In genomic region chr4:6019316-6020263, GRCh38 we compare ENCODE assay signal across 8 cellular contexts. TPM values are rescaled to one million over a fixed set of nuclear protein-coding genes. Genes with fewer than 3 reads are reported as not detected.
DNase-seq lines count a peak whose midpoint lies in the region; FAIRE-seq and TF ChIP-seq lines count a peak whose summit lies in the region.

No MANE protein-coding gene starts in this region.

- no peak overlapping the region for H3K4me2 ChIP-seq in PC-9

- DNase-seq in activated CD4-positive, alpha-beta T cell treated with anti-CD3 and anti-CD28 coated beads for 48 hours, result peak; percentile 40
- DNase-seq in activated CD4-positive, alpha-beta T cell treated with anti-CD3 and anti-CD28 coated beads for 1 hour, result no peak
- peak; percentile 72 for DNase-seq in H54 (ENCODE audit: insufficient read length, low spot score)
- DNase-seq in PC-9, result peak in 1 of 2 experiments; percentile 41
- DNase-seq in dermis blood vessel endothelial cell, result peak; percentile 71
- peak; percentile 42 for DNase-seq in myocyte (ENCODE audit: low read depth)
- no peak for DNase-seq in kidney glomerular epithelial cell (lab: John Stamatoyannopoulos, UW)
- DNase-seq in mesenteric fat pad (ENCODE audit: low spot score), result no peak

- H4K20me1 ChIP-seq in PC-9 (ENCODE audit: insufficient read depth), result no peaks in the 10 kb centered on the region

- no peak for TF ChIP-seq POLR2A in H54 (IDR thresholded peaks at IDR 0.05; ENCODE audit: low read depth, low read length)

- no peaks in the 10 kb centered on the region for H3K4me1 ChIP-seq in PC-9 (replicated peaks; ENCODE audit: insufficient read depth)

- no peak overlapping the region for H2AFZ ChIP-seq in PC-9

- no peaks in the 10 kb centered on the region for H3K36me3 ChIP-seq in PC-9 (ENCODE audit: low read depth)

- H3F3A ChIP-seq in PC-9 (ENCODE audit: insufficient read depth, low read depth), result no peaks in the 10 kb centered on the region

- H3K4me3 ChIP-seq in PC-9, result no peak overlapping the region

- no peaks in the 10 kb centered on the region for H3K79me2 ChIP-seq in PC-9 (ENCODE audit: low read depth)

- no peak overlapping the region for H3K27ac ChIP-seq in PC-9

- peak; percentile 81 for TF ChIP-seq CTCF in PC-9 (conservative IDR thresholded peaks at IDR 0.05)

- H3K27me3 ChIP-seq in PC-9 (ENCODE audit: insufficient read depth, low read depth), result peaks cover 77% of the 10 kb centered on the region

- CTCF ChIA-PET in PC-9 (lab: Charles Lee), result no interaction called here

- POLR2A ChIA-PET in PC-9 (lab: Charles Lee; ENCODE audit: unreplicated experiment), result no interaction called here

- no peak for FAIRE-seq in H54 (lab: Jason Lieb, UNC)

- H3K9me2 ChIP-seq in PC-9 (ENCODE audit: insufficient read depth), result no peaks in the 10 kb centered on the region

- no TSS peak for BruUV-seq in PC-9 (replicated peaks; lab: Mats Ljungman, UMichigan)

- intact Hi-C loops in PC-9 (cut with micrococcal nuclease; ENCODE audit: unreplicated experiment), result no loop called here

- no peaks in the 10 kb centered on the region for H3K9me3 ChIP-seq in PC-9 (ENCODE audit: insufficient read depth, low read depth)

RNA-seq across cellular contexts. Expression of gene C4orf50, which starts 1.4 kb away (rescaled TPM):
- total RNA-seq in PC-9 (2021), result not detected in 2 replicates
- under 0.01 and 0.05 TPM in 2 replicates for total RNA-seq in dermis blood vessel endothelial cell
- 0.05 TPM in 2 replicates for total RNA-seq in myocyte
- polyA plus RNA-seq in myocyte (2012), result 0.03 TPM
- total RNA-seq in mesenteric fat pad, result not detected

Comparison
In these comparisons a context has a peak if more than half of its experiments do, and no peak if none do; other contexts are left out.
1. DNase-seq: peak in activated CD4-positive, alpha-beta T cell treated with anti-CD3 and anti-CD28 coated beads for 48 hours (single experiment), H54 (single experiment), dermis blood vessel endothelial cell (single experiment) and myocyte (single experiment); none in activated CD4-positive, alpha-beta T cell treated with anti-CD3 and anti-CD28 coated beads for 1 hour (single experiment), kidney glomerular epithelial cell (single experiment) and mesenteric fat pad (single experiment).